In genomic region chr16:48971571-48972071, GRCh38 we compare ENCODE assay signal across 1 cellular context.
TF ChIP-seq lines count a peak whose summit lies in the region.

No MANE protein-coding gene starts in this region.

TF ChIP-seq in SK-N-SH, 30 proteins besides CTCF, POLR2A, EP300 and RAD21 (continued from another document):
- TF ChIP-seq, protein P1, sequence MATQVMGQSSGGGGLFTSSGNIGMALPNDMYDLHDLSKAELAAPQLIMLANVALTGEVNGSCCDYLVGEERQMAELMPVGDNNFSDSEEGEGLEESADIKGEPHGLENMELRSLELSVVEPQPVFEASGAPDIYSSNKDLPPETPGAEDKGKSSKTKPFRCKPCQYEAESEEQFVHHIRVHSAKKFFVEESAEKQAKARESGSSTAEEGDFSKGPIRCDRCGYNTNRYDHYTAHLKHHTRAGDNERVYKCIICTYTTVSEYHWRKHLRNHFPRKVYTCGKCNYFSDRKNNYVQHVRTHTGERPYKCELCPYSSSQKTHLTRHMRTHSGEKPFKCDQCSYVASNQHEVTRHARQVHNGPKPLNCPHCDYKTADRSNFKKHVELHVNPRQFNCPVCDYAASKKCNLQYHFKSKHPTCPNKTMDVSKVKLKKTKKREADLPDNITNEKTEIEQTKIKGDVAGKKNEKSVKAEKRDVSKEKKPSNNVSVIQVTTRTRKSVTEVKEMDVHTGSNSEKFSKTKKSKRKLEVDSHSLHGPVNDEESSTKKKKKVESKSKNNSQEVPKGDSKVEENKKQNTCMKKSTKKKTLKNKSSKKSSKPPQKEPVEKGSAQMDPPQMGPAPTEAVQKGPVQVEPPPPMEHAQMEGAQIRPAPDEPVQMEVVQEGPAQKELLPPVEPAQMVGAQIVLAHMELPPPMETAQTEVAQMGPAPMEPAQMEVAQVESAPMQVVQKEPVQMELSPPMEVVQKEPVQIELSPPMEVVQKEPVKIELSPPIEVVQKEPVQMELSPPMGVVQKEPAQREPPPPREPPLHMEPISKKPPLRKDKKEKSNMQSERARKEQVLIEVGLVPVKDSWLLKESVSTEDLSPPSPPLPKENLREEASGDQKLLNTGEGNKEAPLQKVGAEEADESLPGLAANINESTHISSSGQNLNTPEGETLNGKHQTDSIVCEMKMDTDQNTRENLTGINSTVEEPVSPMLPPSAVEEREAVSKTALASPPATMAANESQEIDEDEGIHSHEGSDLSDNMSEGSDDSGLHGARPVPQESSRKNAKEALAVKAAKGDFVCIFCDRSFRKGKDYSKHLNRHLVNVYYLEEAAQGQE (IDR thresholded peaks at IDR 0.05; ENCODE audit: low read depth, low read length): no peak
- no peak for TF ChIP-seq MXI1 (IDR thresholded peaks at IDR 0.05; ENCODE audit: low read depth, low read length)
TF ChIP-seq in SK-N-SH: peak in this region for 1.
